In the genomic region with DNA sequence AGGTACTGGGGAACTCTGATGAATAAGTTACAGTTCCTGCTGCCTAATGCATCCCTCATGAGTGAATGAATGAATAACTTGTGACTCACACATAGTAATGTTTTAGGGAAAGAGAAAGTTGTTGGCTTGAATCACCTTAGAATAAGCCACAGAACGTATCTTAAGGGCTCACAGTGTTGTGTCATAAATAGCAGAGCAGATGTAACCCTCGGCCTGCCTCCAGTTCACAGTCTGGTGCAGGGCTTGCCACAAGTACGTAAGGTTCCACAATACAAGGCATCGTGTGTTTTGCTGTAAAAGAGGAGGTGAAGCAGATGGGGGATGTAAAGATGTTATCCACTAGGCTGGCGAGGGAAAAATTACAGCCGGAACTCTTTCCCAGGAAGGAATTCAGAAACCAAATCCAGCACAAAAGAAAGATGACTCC, we compare ENCODE assay signal across 9 cellular contexts.
A peak's percentile ranks its signal among the peaks of the same experiment; 100 is the strongest.
DNase-seq lines count a peak whose midpoint lies in the region; ATAC-seq and TF ChIP-seq lines count a peak whose summit lies in the region.
"Had no signal": no experiment of that assay in that cellular context is flagged by ENCODE, and none has a peak within 500 bp of the region (broad histone marks: within the 10 kb centered on the region; RNA-seq: fewer than 3 reads in every experiment).

No MANE protein-coding gene starts in this region.

- in situ Hi-C loops in astrocyte of the cerebellum (cut with HindIII; ENCODE audit: low sequenced_read_pairs) = no loop called here
- in situ Hi-C loops in GM13977 (cut with MboI; ENCODE audit: low pct_unique_long_range_greater_than_20kb, low sequenced_read_pairs, unreplicated experiment) = no loop called here

- TF ChIP-seq CTCF in astrocyte of the cerebellum (IDR thresholded peaks at IDR 0.05; ENCODE audit: low read depth, low read length, missing control alignments) = no peak
- no peak for TF ChIP-seq CTCF in GM10266 (IDR thresholded peaks at IDR 0.05; ENCODE audit: control insufficient read depth, insufficient read depth, low read depth, missing control alignments)
- TF ChIP-seq CTCF in GM13977 (IDR thresholded peaks at IDR 0.05; ENCODE audit: extremely low read depth, insufficient read depth, missing control alignments) = no peak

- DNase-seq in COLO829 (ENCODE audit: low spot score) = peak; percentile 82
- peak; percentile 99 for DNase-seq in astrocyte of the cerebellum (ENCODE audit: low read depth)
- peak; percentile 78 to 89 for DNase-seq in lung microvascular endothelial cell (ENCODE audit: low read depth in 2 of 2)
- no peak for DNase-seq in GM10266 (ENCODE audit: extremely low spot score)
- DNase-seq in GM13977 (ENCODE audit: low spot score) = no peak
- DNase-seq in NCI-H1436 (lab: John Stamatoyannopoulos, UW) = no peak
- no peak for DNase-seq in stimulated activated CD4-positive, alpha-beta T cell treated with anti-CD3 and anti-CD28 coated beads, Interleukin-2, amount 100 ng/mL, for 48 hours
- DNase-seq: stimulated activated CD4-positive, alpha-beta T cell treated with anti-CD3 and anti-CD28 coated beads, Interleukin-1b, Interleukin-23, amount 100 ng/mL, for 48 hours had no signal

- H3K4me3 ChIP-seq in astrocyte of the cerebellum (ENCODE audit: low read depth, low read length) = peak overlapping the region; percentile 18

- peak; percentile 71 for ATAC-seq in HG03139 (IDR thresholded peaks at IDR 0.05; ENCODE audit: unreplicated experiment)

Comparison
In these comparisons a context has a peak if more than half of its experiments do, and no peak if none do; other contexts are left out.
1. DNase-seq: peak in COLO829 (single experiment), astrocyte of the cerebellum (single experiment) and lung microvascular endothelial cell (2 of 2); none in GM10266 (single experiment), GM13977 (single experiment), NCI-H1436 (single experiment) and stimulated activated CD4-positive, alpha-beta T cell treated with anti-CD3 and anti-CD28 coated beads, Interleukin-2, amount 100 ng/mL, for 48 hours (0 of 2).